Comparison of ENCODE assay signal across 12 cellular contexts in the genomic region with DNA sequence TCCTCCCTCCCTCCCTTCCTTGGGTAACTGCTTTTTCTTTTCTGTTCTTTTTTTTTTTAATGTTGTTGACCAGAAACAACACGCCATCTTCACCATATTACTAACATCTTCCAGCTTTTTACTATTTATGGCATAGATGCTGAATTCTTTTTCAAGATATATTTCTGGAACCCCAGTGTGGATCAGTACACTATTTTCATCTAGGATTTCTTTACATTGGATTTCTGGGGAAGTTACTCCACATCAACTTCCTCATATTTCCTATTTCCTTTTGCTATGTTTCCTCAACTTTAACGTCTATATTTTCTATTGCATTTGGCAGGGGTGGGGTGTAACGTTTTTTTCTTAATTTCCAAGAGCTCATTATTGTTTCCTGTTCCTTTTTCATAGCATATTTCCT.
"Had no signal": no experiment of that assay in that cellular context is flagged by ENCODE, and none has a peak within 500 bp of the region (broad histone marks: within the 10 kb centered on the region; RNA-seq: fewer than 3 reads in every experiment).

No MANE protein-coding gene starts in this region.

- H3K4me3 Mint-ChIP-seq: effector memory CD8-positive, alpha-beta T cell had no signal

- H3K36me3 Mint-ChIP-seq: natural killer cell treated with Interleukin-12 subunit alpha and Interleukin-12 subunit beta and Interleukin-15 and Interleukin-18, amount 100 ng/mL, for 72 hours had no signal

- H3K9me3 Mint-ChIP-seq: effector memory CD8-positive, alpha-beta T cell; natural killer cell treated with Interleukin-12 subunit alpha and Interleukin-12 subunit beta and Interleukin-15 and Interleukin-18, amount 100 ng/mL, for 72 hours had no signal

- H3K27ac Mint-ChIP-seq: natural killer cell treated with Interleukin-12 subunit alpha and Interleukin-12 subunit beta and Interleukin-15 and Interleukin-18, amount 100 ng/mL, for 72 hours had no signal

- H3K27me3 Mint-ChIP-seq: effector memory CD8-positive, alpha-beta T cell; natural killer cell treated with Interleukin-12 subunit alpha and Interleukin-12 subunit beta and Interleukin-15 and Interleukin-18, amount 100 ng/mL, for 72 hours had no signal

- H3K9me3 ChIP-seq: thyroid gland had no signal

- H3K27me3 ChIP-seq: thyroid gland had no signal

- H3K27ac ChIP-seq: epithelial cell of prostate, thyroid gland had no signal

- DNase-seq: activated CD8-positive, alpha-beta memory T cell treated with anti-CD3 and anti-CD28 coated beads, Interleukin-2, amount 50 U/mL, for 48 hours; activated effector memory CD4-positive, alpha-beta T cell treated with Interleukin-2 at 50 U/mL for 16 hours; dermis blood vessel endothelial cell; effector memory CD8-positive, alpha-beta T cell; head of caudate nucleus; kidney glomerular epithelial cell; mesendoderm; stimulated activated CD4-positive, alpha-beta T cell treated with anti-CD3 and anti-CD28 coated beads, Interleukin-1b, Interleukin-23, amount 100 ng/mL, for 48 hours; T-helper 9 cell; thyroid gland had no signal

- H3K4me3 ChIP-seq: thyroid gland had no signal

- ATAC-seq: effector memory CD8-positive, alpha-beta T cell had no signal

- H3K36me3 ChIP-seq: thyroid gland had no signal
